1 cellular context compared by ENCODE assay signal in genomic region chr10:83274088-83274487, GRCh38.
TF ChIP-seq lines count a peak whose summit lies in the region.

No MANE protein-coding gene starts in this region.

TF ChIP-seq in GM23338, 12 proteins besides CTCF, POLR2A, EP300 and RAD21 (continued from another document):
- TF ChIP-seq REST (IDR thresholded peaks at IDR 0.05; ENCODE audit: unreplicated experiment), result no peak
- no peak for TF ChIP-seq ZNF331 (CRISPR knock-in tag; IDR thresholded peaks at IDR 0.05; ENCODE audit: low read depth)
- no peak for TF ChIP-seq ZNF462 (CRISPR knock-in tag; IDR thresholded peaks at IDR 0.05)
- TF ChIP-seq STAT1 (IDR thresholded peaks at IDR 0.05; ENCODE audit: unreplicated experiment), result no peak
- no peak for TF ChIP-seq ZNF114 (CRISPR knock-in tag; IDR thresholded peaks at IDR 0.05)
TF ChIP-seq in GM23338: peak in this region for 0.
